Comparison of ENCODE assay signal across 28 cellular contexts in genomic region chr19:29741226-29741625, GRCh38.
"Had no signal": no experiment of that assay in that cellular context is flagged by ENCODE, and none has a peak within 500 bp of the region (broad histone marks: within the 10 kb centered on the region; RNA-seq: fewer than 3 reads in every experiment).

No MANE protein-coding gene starts in this region.

- H3K9ac ChIP-seq: parathyroid adenoma had no signal

- H3K27me3 Mint-ChIP-seq: stimulated activated naive CD8-positive, alpha-beta T cell treated with anti-CD3 and anti-CD28 coated beads, Interleukin-15, Interleukin-2, amounts not matched to agents 100 ng/mL and 50 ng/mL, for 24 hours had no signal

- H3K9me3 Mint-ChIP-seq: naive B cell; naive thymus-derived CD8-positive, alpha-beta T cell; natural killer cell treated with Interleukin-12 subunit alpha and Interleukin-12 subunit beta and Interleukin-15 and Interleukin-18, amount 100 ng/mL, for 72 hours; nephron progenitor cell; neural crest cell; stimulated activated effector memory CD8-positive, alpha-beta T cell treated with anti-CD3 and anti-CD28 coated beads, Interleukin-12 subunit alpha, Interleukin-12 subunit beta, amount 100 ng/mL, for 72 hours; stimulated activated naive B cell treated with anti-CD40 and anti-IgM and Interleukin-4, amounts not matched to agents 10 μg/mL and 1 μg/mL and 100 μg/mL, for 72 hours; stimulated activated naive CD8-positive, alpha-beta T cell treated with anti-CD3 and anti-CD28 coated beads, Interleukin-15, Interleukin-2, amounts not matched to agents 100 ng/mL and 50 ng/mL, for 24 hours had no signal

- H3K9me3 ChIP-seq: ovary, psoas muscle, right lobe of liver, sigmoid colon, stomach, thoracic aorta, thyroid gland, tibial nerve, upper lobe of left lung, vagina had no signal

- H3K27me3 ChIP-seq: ovary, right lobe of liver, thyroid gland, tibial nerve, upper lobe of left lung, vagina had no signal

- H3K36me3 Mint-ChIP-seq: naive B cell; naive thymus-derived CD8-positive, alpha-beta T cell; natural killer cell treated with Interleukin-12 subunit alpha and Interleukin-12 subunit beta and Interleukin-15 and Interleukin-18, amount 100 ng/mL, for 72 hours; stimulated activated effector memory CD8-positive, alpha-beta T cell treated with anti-CD3 and anti-CD28 coated beads, Interleukin-12 subunit alpha, Interleukin-12 subunit beta, amount 100 ng/mL, for 72 hours; stimulated activated naive B cell treated with anti-CD40 and anti-IgM and Interleukin-4, amounts not matched to agents 10 μg/mL and 1 μg/mL and 100 μg/mL, for 72 hours had no signal

- H3K4me1 ChIP-seq: parathyroid adenoma, psoas muscle, right lobe of liver, sigmoid colon, stomach, thyroid gland, tibial nerve, upper lobe of left lung, vagina had no signal

- FAIRE-seq: small intestine had no signal

- H3K27ac Mint-ChIP-seq: natural killer cell treated with Interleukin-12 subunit alpha and Interleukin-12 subunit beta and Interleukin-15 and Interleukin-18, amount 100 ng/mL, for 72 hours; nephron progenitor cell; progenitor cell of endocrine pancreas; stimulated activated effector memory CD8-positive, alpha-beta T cell treated with anti-CD3 and anti-CD28 coated beads, Interleukin-12 subunit alpha, Interleukin-12 subunit beta, amount 100 ng/mL, for 72 hours; stimulated activated naive B cell treated with anti-CD40 and anti-IgM and Interleukin-4, amounts not matched to agents 10 μg/mL and 1 μg/mL and 100 μg/mL, for 72 hours; stimulated activated naive CD8-positive, alpha-beta T cell treated with anti-CD3 and anti-CD28 coated beads, Interleukin-15, Interleukin-2, amounts not matched to agents 100 ng/mL and 50 ng/mL, for 24 hours had no signal

- H3K36me3 ChIP-seq: ovary, right lobe of liver, sigmoid colon, stomach, thoracic aorta, thyroid gland, tibial nerve, upper lobe of left lung, vagina had no signal

- H3K4me3 Mint-ChIP-seq: naive B cell; natural killer cell treated with Interleukin-12 subunit alpha and Interleukin-12 subunit beta and Interleukin-15 and Interleukin-18, amount 100 ng/mL, for 72 hours; nephron progenitor cell; neural crest cell; stimulated activated effector memory CD8-positive, alpha-beta T cell treated with anti-CD3 and anti-CD28 coated beads, Interleukin-12 subunit alpha, Interleukin-12 subunit beta, amount 100 ng/mL, for 72 hours; stimulated activated naive B cell treated with anti-CD40 and anti-IgM and Interleukin-4, amounts not matched to agents 10 μg/mL and 1 μg/mL and 100 μg/mL, for 72 hours; stimulated activated naive CD8-positive, alpha-beta T cell treated with anti-CD3 and anti-CD28 coated beads, Interleukin-15, Interleukin-2, amounts not matched to agents 100 ng/mL and 50 ng/mL, for 24 hours had no signal

- H3K27ac ChIP-seq: ovary, parathyroid adenoma, psoas muscle, right lobe of liver, sigmoid colon, stomach, thoracic aorta, thyroid gland, tibial nerve, upper lobe of left lung, vagina had no signal

- ATAC-seq: naive thymus-derived CD8-positive, alpha-beta T cell; natural killer cell treated with Interleukin-12 subunit alpha and Interleukin-12 subunit beta and Interleukin-15 and Interleukin-18, amount 100 ng/mL, for 72 hours; psoas muscle; right cardiac atrium; right lobe of liver; stimulated activated naive B cell treated with anti-CD40 and anti-IgM and Interleukin-4, amounts not matched to agents 10 μg/mL and 1 μg/mL and 100 μg/mL, for 72 hours had no signal

- H2AFZ ChIP-seq: parathyroid adenoma had no signal

- H3K4me1 Mint-ChIP-seq: naive B cell; naive thymus-derived CD8-positive, alpha-beta T cell; neural crest cell; stimulated activated effector memory CD8-positive, alpha-beta T cell treated with anti-CD3 and anti-CD28 coated beads, Interleukin-12 subunit alpha, Interleukin-12 subunit beta, amount 100 ng/mL, for 72 hours; stimulated activated naive B cell treated with anti-CD40 and anti-IgM and Interleukin-4, amounts not matched to agents 10 μg/mL and 1 μg/mL and 100 μg/mL, for 72 hours had no signal

- H3K4me3 ChIP-seq: ovary, psoas muscle, right lobe of liver, sigmoid colon, stomach, thoracic aorta, thyroid gland, tibial nerve, upper lobe of left lung, vagina had no signal

- DNase-seq: naive B cell; naive thymus-derived CD8-positive, alpha-beta T cell; nephron progenitor cell; occipital lobe; ovary; psoas muscle; right cardiac atrium; right lobe of liver; small intestine; stimulated activated CD4-positive, alpha-beta T cell treated with anti-CD3 and anti-CD28 coated beads, Interleukin-15, amount 100 ng/mL, for 24 hours; stimulated activated CD4-positive, alpha-beta T cell treated with anti-CD3 and anti-CD28 coated beads, Interleukin-2, amount 100 ng/mL, for 24 hours; stimulated activated CD4-positive, alpha-beta T cell treated with anti-CD3 and anti-CD28 coated beads, Interleukin-2, amount 100 ng/mL, for 48 hours; stimulated activated CD4-positive, alpha-beta T cell treated with anti-CD3 and anti-CD28 coated beads, Interleukin-4, amount 100 ng/mL, for 24 hours; stimulated activated naive B cell treated with anti-CD40 and anti-IgM and Interleukin-4, amounts not matched to agents 10 μg/mL and 1 μg/mL and 100 μg/mL, for 72 hours; stimulated activated naive CD4-positive, alpha-beta T cell treated with Interleukin-2 at 50 U/mL for 16 hours; stomach; thyroid gland; upper lobe of left lung had no signal
